ENCODE assay signal across 29 cellular contexts in the genomic region with DNA sequence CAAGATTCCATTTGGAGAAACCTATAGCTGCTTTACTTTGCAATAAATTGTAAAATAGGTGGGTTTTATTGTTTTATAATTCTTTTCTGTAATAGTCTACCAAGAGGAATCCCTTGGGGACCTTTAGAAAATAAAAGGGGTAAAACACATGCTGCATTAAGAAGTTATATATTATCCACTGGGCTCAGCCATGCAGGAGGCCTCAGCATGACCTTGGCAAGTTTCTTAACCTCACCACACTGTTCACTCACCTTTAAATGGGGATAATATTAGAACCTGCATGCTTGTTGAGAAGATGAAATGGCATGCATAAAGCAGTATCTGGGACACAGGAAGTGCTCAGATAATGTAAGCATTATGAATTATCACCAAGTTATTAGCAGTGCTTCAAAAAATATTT.
"Had no signal": no experiment of that assay in that cellular context is flagged by ENCODE, and none has a peak within 500 bp of the region (broad histone marks: within the 10 kb centered on the region; RNA-seq: fewer than 3 reads in every experiment).

No MANE protein-coding gene starts in this region.

- DNase-seq: activated B cell treated with CpG ODN at 0.5 μM for 24 hours; activated CD4-positive, alpha-beta memory T cell treated with anti-CD3 and anti-CD28 coated beads for 36 hours; activated CD4-positive, alpha-beta T cell treated with anti-CD3 and anti-CD28 coated beads for 4 hours; activated CD4-positive, alpha-beta T cell treated with anti-CD3 and anti-CD28 coated beads, Interleukin-2, amount 10 ng/mL, durations not matched to agents 24 days and 14 days; activated CD4-positive, alpha-beta T cell treated with anti-CD3 and anti-CD28 coated beads, Interleukin-2, amount 50 U/mL, for 1 hour; activated CD4-positive, alpha-beta T cell treated with anti-CD3 and anti-CD28 coated beads, Interleukin-2, amount 50 U/mL, for 4 hours; activated CD4-positive, CD25-positive, alpha-beta regulatory T cell treated with anti-CD3 and anti-CD28 coated beads, Interleukin-2, amount 50 U/mL, for 72 hours; activated CD8-positive, alpha-beta memory T cell treated with anti-CD3 and anti-CD28 coated beads, Interleukin-2, amount 50 U/mL, for 4 hours; activated CD8-positive, alpha-beta T cell treated with anti-CD3 and anti-CD28 coated beads for 36 hours; activated effector memory CD4-positive, alpha-beta T cell treated with anti-CD3 and anti-CD28 coated beads, Interleukin-2, amount 50 U/mL, for 16 hours; activated gamma-delta T cell treated with Interleukin-2 at 50 U/mL for 16 hours; activated naive CD4-positive, alpha-beta T cell; activated naive CD4-positive, alpha-beta T cell treated with anti-CD3 and anti-CD28 coated beads for 36 hours; activated naive CD4-positive, alpha-beta T cell treated with anti-CD3 and anti-CD28 coated beads, Interleukin-2, amount 50 U/mL, for 16 hours; activated naive CD8-positive, alpha-beta T cell treated with anti-CD3 and anti-CD28 coated beads for 36 hours; activated T-cell treated with anti-CD3 and anti-CD28 coated beads for 4 hours; activated T-cell treated with anti-CD3 and anti-CD28 coated beads, Interleukin-2, amount 50 U/mL, for 1 hour; activated T-cell treated with anti-CD3 and anti-CD28 coated beads, Interleukin-2, amount 50 U/mL, for 4 hours; activated T-cell treated with anti-CD3 and anti-CD28 coated beads, Interleukin-2, amount 50 U/mL, for 72 hours; adrenal gland; amniotic stem cell; aorta; body of pancreas; brain microvascular endothelial cell; central memory CD4-positive, alpha-beta T cell; T-helper 2 cell; T-helper 9 cell had no signal

- ATAC-seq: activated CD8-positive, alpha-beta T cell treated with anti-CD3 and anti-CD28 coated beads for 36 hours; activated naive CD4-positive, alpha-beta T cell treated with anti-CD3 and anti-CD28 coated beads, Interleukin-2, amount 50 U/mL, for 72 hours; activated T-cell treated with anti-CD3 and anti-CD28 coated beads, Interleukin-2, amount 50 U/mL, for 4 hours; activated T-cell treated with anti-CD3 and anti-CD28 coated beads, Interleukin-2, amount 50 U/mL, for 72 hours; activated T-helper 17 cell treated with anti-CD3 and anti-CD28 coated beads, Interleukin-2, amount 50 U/mL, for 72 hours; body of pancreas had no signal
